Comparison of ENCODE assay signal across 2 cellular contexts in the genomic region with DNA sequence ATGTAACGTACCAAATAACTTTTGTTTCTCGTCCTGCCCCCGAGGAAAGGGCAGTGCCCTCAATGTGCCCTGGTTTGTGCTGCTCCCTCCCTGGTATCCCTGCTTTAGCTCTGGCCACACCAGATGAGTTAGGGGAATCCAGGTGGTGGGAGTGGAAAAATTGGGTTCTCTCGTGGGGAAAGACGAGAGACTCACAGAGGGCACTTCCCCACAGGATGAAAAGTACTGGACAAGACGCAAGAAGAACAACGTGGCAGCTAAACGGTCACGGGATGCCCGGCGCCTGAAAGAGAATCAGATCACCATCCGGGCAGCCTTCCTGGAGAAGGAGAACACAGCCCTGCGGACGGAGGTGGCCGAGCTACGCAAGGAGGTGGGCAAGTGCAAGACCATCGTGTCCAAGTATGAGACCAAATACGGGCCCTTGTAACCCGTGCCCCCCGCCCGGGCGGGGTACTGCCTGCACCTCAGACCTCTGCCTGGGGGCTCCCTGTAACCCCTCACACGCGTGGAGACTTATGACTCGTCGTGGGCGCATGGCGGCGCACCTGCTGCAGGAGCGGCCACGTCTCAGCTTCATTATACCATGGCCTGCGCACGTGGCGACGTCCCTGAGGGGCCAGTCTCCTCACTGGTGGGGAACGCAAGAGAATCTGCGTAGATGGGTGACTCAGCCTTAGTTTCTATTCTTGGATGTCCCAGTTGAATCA.
TF ChIP-seq lines count a peak whose summit lies in the region.

No MANE protein-coding gene starts in this region.

TF ChIP-seq in HepG2, 621 proteins besides CTCF, POLR2A, EP300 and RAD21:
- TF ChIP-seq ZNF446 (CRISPR knock-in tag; IDR thresholded peaks at IDR 0.05), result no peak
- TF ChIP-seq, protein P1, sequence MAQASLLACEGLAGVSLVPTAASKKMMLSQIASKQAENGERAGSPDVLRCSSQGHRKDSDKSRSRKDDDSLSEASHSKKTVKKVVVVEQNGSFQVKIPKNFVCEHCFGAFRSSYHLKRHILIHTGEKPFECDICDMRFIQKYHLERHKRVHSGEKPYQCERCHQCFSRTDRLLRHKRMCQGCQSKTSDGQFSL (CRISPR knock-in tag; IDR thresholded peaks at IDR 0.05), result no peak
- TF ChIP-seq, protein P2, sequence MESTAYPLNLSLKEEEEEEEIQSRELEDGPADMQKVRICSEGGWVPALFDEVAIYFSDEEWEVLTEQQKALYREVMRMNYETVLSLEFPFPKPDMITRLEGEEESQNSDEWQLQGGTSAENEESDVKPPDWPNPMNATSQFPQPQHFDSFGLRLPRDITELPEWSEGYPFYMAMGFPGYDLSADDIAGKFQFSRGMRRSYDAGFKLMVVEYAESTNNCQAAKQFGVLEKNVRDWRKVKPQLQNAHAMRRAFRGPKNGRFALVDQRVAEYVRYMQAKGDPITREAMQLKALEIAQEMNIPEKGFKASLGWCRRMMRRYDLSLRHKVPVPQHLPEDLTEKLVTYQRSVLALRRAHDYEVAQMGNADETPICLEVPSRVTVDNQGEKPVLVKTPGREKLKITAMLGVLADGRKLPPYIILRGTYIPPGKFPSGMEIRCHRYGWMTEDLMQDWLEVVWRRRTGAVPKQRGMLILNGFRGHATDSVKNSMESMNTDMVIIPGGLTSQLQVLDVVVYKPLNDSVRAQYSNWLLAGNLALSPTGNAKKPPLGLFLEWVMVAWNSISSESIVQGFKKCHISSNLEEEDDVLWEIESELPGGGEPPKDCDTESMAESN (CRISPR knock-in tag; conservative IDR thresholded peaks at IDR 0.05), result no peak
- no peak for TF ChIP-seq FOSL1 (CRISPR knock-in tag; IDR thresholded peaks at IDR 0.05; ENCODE audit: borderline replicate concordance)

TF ChIP-seq in SK-N-SH, 30 proteins besides CTCF, POLR2A, EP300 and RAD21:
- TF ChIP-seq SMC3 (IDR thresholded peaks at IDR 0.05; ENCODE audit: low read depth, low read length) (no peak), ELF1 (IDR thresholded peaks at IDR 0.05) (no peak), PBX3 (IDR thresholded peaks at IDR 0.05) (no peak), TCF12 (IDR thresholded peaks at IDR 0.05) (no peak), NFIC (IDR thresholded peaks at IDR 0.05; ENCODE audit: borderline replicate concordance) (no peak), CHD2 (IDR thresholded peaks at IDR 0.05; ENCODE audit: low read length, partially characterized antibody) (no peak), FOXJ3 (CRISPR knock-in tag; IDR thresholded peaks at IDR 0.05) (no peak), SIN3A (IDR thresholded peaks at IDR 0.05; ENCODE audit: borderline replicate concordance, low read depth, low read length) (no peak), MEF2A (IDR thresholded peaks at IDR 0.05; ENCODE audit: borderline replicate concordance, low read depth) (no peak), JUND (IDR thresholded peaks at IDR 0.05) (no peak), NRF1 (IDR thresholded peaks at IDR 0.05; ENCODE audit: low read depth, low read length) (no peak), RCOR1 (IDR thresholded peaks at IDR 0.05; ENCODE audit: low read length) (no peak), FOSL2 (IDR thresholded peaks at IDR 0.05; ENCODE audit: borderline replicate concordance, low read depth) (no peak), MAX (IDR thresholded peaks at IDR 0.05; ENCODE audit: low read depth) (no peak)
TF ChIP-seq in SK-N-SH: peak in this region for 0.
